In the genomic region with DNA sequence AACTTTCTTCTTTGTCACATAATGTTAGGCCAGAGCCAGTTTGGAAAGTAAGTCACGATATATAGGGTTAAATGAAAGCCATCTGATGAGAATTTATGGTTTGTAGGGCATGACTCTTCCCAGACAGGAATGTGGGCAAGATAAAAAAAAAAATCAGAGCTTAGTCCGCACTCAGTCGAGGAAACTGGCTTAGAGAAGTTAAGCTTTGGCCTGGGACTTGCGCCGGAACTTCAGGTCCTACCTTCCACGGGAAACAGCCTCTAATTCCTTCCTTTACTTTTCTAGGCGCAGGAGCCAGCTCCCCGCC, we compare ENCODE assay signal across 8 cellular contexts. TPM values are rescaled to one million over a fixed set of nuclear protein-coding genes. Genes with fewer than 3 reads are reported as not detected.
DNase-seq lines count a peak whose midpoint lies in the region; ATAC-seq and TF ChIP-seq lines count a peak whose summit lies in the region.

No MANE protein-coding gene starts in this region.

- CTCF ChIA-PET in mammary epithelial cell (lab: Charles Lee; ENCODE audit: low non-redundant PET), result interaction anchor here (0.6 kb wide), 1 partner anchor 353 kb away, joined by 3 read pairs; no protein-coding TSS in a partner anchor

- H3K27me3 ChIP-seq in mammary epithelial cell (ENCODE audit: insufficient read depth, low read length) (no peaks in the 10 kb centered on the region), mononuclear cell (ENCODE audit: insufficient read depth, low read length) (no peaks in the 10 kb centered on the region), aorta (ENCODE audit: control insufficient read depth in 1 of 2, insufficient read depth in 2 of 2, low read length in 1 of 2) (no peaks in the 10 kb centered on the region)

- H3K36me3 ChIP-seq in mammary epithelial cell (ENCODE audit: insufficient read depth, low read length), result peaks cover 3% of the 10 kb centered on the region
- no peaks in the 10 kb centered on the region for H3K36me3 ChIP-seq in aorta (ENCODE audit: control insufficient read depth in 1 of 2, insufficient read depth in 2 of 2, low read length in 1 of 2)

- H2AFZ ChIP-seq in mammary epithelial cell (ENCODE audit: low read depth, low read length), result peak overlapping the region; percentile 92

- ATAC-seq in stimulated activated naive CD8-positive, alpha-beta T cell treated with anti-CD3 and anti-CD28 coated beads, Interleukin-15, Interleukin-2, amounts not matched to agents 100 U/mL and 50 U/mL, for 24 hours, result no peak
- no peak for ATAC-seq in aorta (ENCODE audit: low FRiP score)
- no peak for ATAC-seq in HG02678 (IDR thresholded peaks at IDR 0.05; ENCODE audit: unreplicated experiment)
- no peak for ATAC-seq in GM21360 (IDR thresholded peaks at IDR 0.05; ENCODE audit: unreplicated experiment)

- intact Hi-C loops in mammary epithelial cell (cut with micrococcal nuclease) (no loop called here), aorta (cut with DNase I) (loop anchor here (2.0 to 10.0 kb wide), 2 partner anchors 100 to 216 kb away; no protein-coding TSS in a partner anchor)

- H3K4me3 ChIP-seq in mammary epithelial cell (replicated peaks in 1 of 3; ENCODE audit: insufficient read depth in 1 of 3, low read depth in 2 of 3, low read length in 3 of 3) (peak overlapping the region; percentile 50 to 95 (median 91)), mononuclear cell (ENCODE audit: low read length) (peak overlapping the region; percentile 100), aorta (ENCODE audit: low read length in 2 of 2) (peak overlapping the region; percentile 35 to 70)

- WGBS in mammary epithelial cell (ENCODE audit: low coverage, missing lambda C conversion rate), result 7% methylated on average over 6 of the region's 8 CpGs
- WGBS in aorta, 2 donors, result 0 to 1% methylated on average over 8 of the region's 8 CpGs

- peak overlapping the region; percentile 93 for H3K9ac ChIP-seq in mammary epithelial cell (ENCODE audit: insufficient read depth, low read length)

- peak overlapping the region; percentile 91 for H3K27ac Mint-ChIP-seq in stimulated activated naive CD8-positive, alpha-beta T cell treated with anti-CD3 and anti-CD28 coated beads, Interleukin-15, Interleukin-2, amounts not matched to agents 100 ng/mL and 50 ng/mL, for 24 hours

- dilution Hi-C loops in mammary epithelial cell (cut with HindIII; ENCODE audit: low sequenced_read_pairs), result loop anchor here (10.0 kb wide), 1 partner anchor 384 kb away; no protein-coding TSS in a partner anchor

- peak overlapping the region; percentile 95 for H3K4me2 ChIP-seq in mammary epithelial cell (ENCODE audit: insufficient read depth, low read depth, low read length)

- BruUV-seq in mammary epithelial cell (replicated peaks; lab: Mats Ljungman, UMichigan), result TSS peak; percentile 53

- peaks cover 36% of the 10 kb centered on the region for H3K36me3 Mint-ChIP-seq in stimulated activated naive CD8-positive, alpha-beta T cell treated with anti-CD3 and anti-CD28 coated beads, Interleukin-15, Interleukin-2, amounts not matched to agents 100 ng/mL and 50 ng/mL, for 24 hours (ENCODE audit: low read depth)

- H3K9me3 ChIP-seq in mammary epithelial cell (replicated peaks; ENCODE audit: insufficient read depth, low read length) (no peaks in the 10 kb centered on the region), mononuclear cell (ENCODE audit: low read depth, low read length) (no peaks in the 10 kb centered on the region), aorta (ENCODE audit: control insufficient read depth, low read length) (no peaks in the 10 kb centered on the region)

- in situ Hi-C loops in mammary epithelial cell (cut with MboI; ENCODE audit: low sequenced_read_pairs in 2 of 2), result no loop called here

- H3K4me3 Mint-ChIP-seq in stimulated activated naive CD8-positive, alpha-beta T cell treated with anti-CD3 and anti-CD28 coated beads, Interleukin-15, Interleukin-2, amounts not matched to agents 100 ng/mL and 50 ng/mL, for 24 hours, result peak overlapping the region; percentile 92

- no peak for DNase-seq in stimulated activated naive CD8-positive, alpha-beta T cell treated with anti-CD3 and anti-CD28 coated beads, Interleukin-15, Interleukin-2, amounts not matched to agents 100 U/mL and 50 U/mL, for 24 hours
- DNase-seq in mammary epithelial cell (no peak), aorta (no peak), DMS 273 treated with DMSO at 0.1 percent for 48 hours (lab: John Stamatoyannopoulos, UW) (no peak)

- peaks cover 6% of the 10 kb centered on the region for H4K20me1 ChIP-seq in mammary epithelial cell (ENCODE audit: insufficient read depth, low read length)

- peaks cover 47% of the 10 kb centered on the region for H3K4me1 Mint-ChIP-seq in stimulated activated naive CD8-positive, alpha-beta T cell treated with anti-CD3 and anti-CD28 coated beads, Interleukin-15, Interleukin-2, amounts not matched to agents 100 ng/mL and 50 ng/mL, for 24 hours (ENCODE audit: low read depth)

- H3K27me3 Mint-ChIP-seq in stimulated activated naive CD8-positive, alpha-beta T cell treated with anti-CD3 and anti-CD28 coated beads, Interleukin-15, Interleukin-2, amounts not matched to agents 100 ng/mL and 50 ng/mL, for 24 hours, result no peaks in the 10 kb centered on the region

- H3K9me3 Mint-ChIP-seq in stimulated activated naive CD8-positive, alpha-beta T cell treated with anti-CD3 and anti-CD28 coated beads, Interleukin-15, Interleukin-2, amounts not matched to agents 100 ng/mL and 50 ng/mL, for 24 hours, result no peaks in the 10 kb centered on the region

- no peak for TF ChIP-seq CTCF in mammary epithelial cell (conservative IDR thresholded peaks at IDR 0.05 in 1 of 2, IDR thresholded peaks at IDR 0.05 in 1 of 2; ENCODE audit: extremely low read depth in 1 of 2, insufficient read depth in 1 of 2, low read depth in 1 of 2, low read length in 2 of 2)

- H3K4me1 ChIP-seq in mammary epithelial cell (ENCODE audit: insufficient read depth, low read length) (peaks cover 23% of the 10 kb centered on the region), mononuclear cell (ENCODE audit: insufficient read depth, low read length) (peaks cover 34% of the 10 kb centered on the region), aorta (ENCODE audit: control insufficient read depth in 1 of 2, insufficient read depth in 2 of 2, low read length in 2 of 2) (peaks cover 0 to 9% of the 10 kb centered on the region in 2 donors)

- H3K27ac ChIP-seq in mammary epithelial cell (ENCODE audit: insufficient read depth, low read depth, low read length) (peak overlapping the region; percentile 82), aorta (ENCODE audit: low read depth in 1 of 2, low read length in 2 of 2) (peak overlapping the region in 1 of 2 donors; percentile 9)

- H3K79me2 ChIP-seq in mammary epithelial cell (ENCODE audit: insufficient read depth, low read length), result peaks cover 96% of the 10 kb centered on the region

RNA-seq across cellular contexts. Expression of gene DDX31, which starts 0.5 kb away (rescaled TPM):
- total RNA-seq in mammary epithelial cell (10 to 100 TPM; 22.7 to 27.0 TPM), mononuclear cell (10.3 TPM), aorta (10 to 100 TPM in 1 of 2 donors, 1 to 10 TPM in 1; 7.8 to 13.3 TPM)
- polyA plus RNA-seq in mammary epithelial cell (17.3 TPM), aorta (10 to 100 TPM in 1 of 2 donors, 1 to 10 TPM in 1; 2.8 to 14.1 TPM)
- polyA minus RNA-seq in mammary epithelial cell, result 27.1 TPM

RNA-seq across cellular contexts. Expression of gene GTF3C4, which starts 1.0 kb away (rescaled TPM):
- total RNA-seq in mammary epithelial cell, result 10 to 100 TPM; 19.5 to 20.8 TPM
- polyA plus RNA-seq in mammary epithelial cell, result 5.2 TPM
- 23.3 TPM for polyA minus RNA-seq in mammary epithelial cell
- 17.6 TPM for total RNA-seq in mononuclear cell
- 10 to 100 TPM in 1 of 2 donors, 1 to 10 TPM in 1; 8.2 to 12.1 TPM for total RNA-seq in aorta
- 1 to 10 TPM; 2.5 to 3.3 TPM for polyA plus RNA-seq in aorta
